32 cellular contexts compared by ENCODE assay signal in genomic region chr2:168589236-168589635, GRCh38.
"Had no signal": no experiment of that assay in that cellular context is flagged by ENCODE, and none has a peak within 500 bp of the region (broad histone marks: within the 10 kb centered on the region; RNA-seq: fewer than 3 reads in every experiment).

No MANE protein-coding gene starts in this region.

- H3K27me3 Mint-ChIP-seq: activated CD4-positive, alpha-beta memory T cell treated with anti-CD3 and anti-CD28 coated beads, Interleukin-2, amount 10 ng/mL, durations not matched to agents 7 days and 5 days had no signal

- H3K9ac ChIP-seq: KMS-11 had no signal

- H3K9me3 Mint-ChIP-seq: activated CD4-positive, alpha-beta memory T cell treated with anti-CD3 and anti-CD28 coated beads, Interleukin-2, amount 10 ng/mL, durations not matched to agents 7 days and 5 days; activated T-helper 2 cell treated with anti-CD3 and anti-CD28 coated beads, Interferon-gamma antibody, Interleukin-2, Interleukin-4, amounts not matched to agents 10 μg/mL and 5 μg/mL and 100 μg/mL, durations not matched to agents 14 hours and 24 hours and 36 hours had no signal

- ATAC-seq: activated CD8-positive, alpha-beta memory T cell treated with anti-CD3 and anti-CD28 coated beads, Interleukin-2, amount 10 ng/mL, durations not matched to agents 7 days and 5 days; activated naive CD4-positive, alpha-beta T cell treated with anti-CD3 and anti-CD28 coated beads, Interleukin-2, amount 50 U/mL, for 72 hours had no signal

- H3K36me3 Mint-ChIP-seq: activated CD8-positive, alpha-beta memory T cell treated with anti-CD3 and anti-CD28 coated beads, Interleukin-2, amount 10 ng/mL, durations not matched to agents 7 days and 5 days; activated naive CD4-positive, alpha-beta T cell treated with anti-CD3 and anti-CD28 coated beads, Interleukin-2, amount 50 U/mL, for 72 hours had no signal

- H3K27ac ChIP-seq: brain microvascular endothelial cell, KMS-11, PC-9, RWPE1, VCaP had no signal

- H3K27me3 ChIP-seq: brain microvascular endothelial cell had no signal

- H2AFZ ChIP-seq: PC-9 had no signal

- DNase-seq: activated CD4-positive, alpha-beta memory T cell treated with anti-CD3 and anti-CD28 coated beads, Interleukin-2, amount 10 ng/mL, durations not matched to agents 7 days and 5 days; activated CD4-positive, alpha-beta T cell treated with anti-CD3 and anti-CD28 coated beads for 1 hour; activated CD4-positive, alpha-beta T cell treated with anti-CD3 and anti-CD28 coated beads for 48 hours; activated CD4-positive, CD25-positive, alpha-beta regulatory T cell; activated CD8-positive, alpha-beta memory T cell treated with anti-CD3 and anti-CD28 coated beads for 24 hours; activated CD8-positive, alpha-beta memory T cell treated with anti-CD3 and anti-CD28 coated beads, Interleukin-2, amount 10 ng/mL, durations not matched to agents 7 days and 5 days; activated CD8-positive, alpha-beta memory T cell treated with anti-CD3 and anti-CD28 coated beads, Interleukin-2, amount 50 U/mL, for 48 hours; activated gamma-delta T cell; activated naive CD4-positive, alpha-beta T cell treated with Interleukin-2 at 50 U/mL for 16 hours; amniotic stem cell; aorta; brain microvascular endothelial cell; central memory CD4-positive, alpha-beta T cell; NCI-H1092 treated with DMSO at 0.1 percent for 48 hours; NCI-H1417; NCI-H146; NCI-H187; NCI-H2029 treated with DMSO at 0.1 percent for 48 hours; NCI-H2107; NCI-H226; NCI-H446 treated with DMSO at 0.1 percent for 48 hours; NCI-H524 treated with DMSO at 0.1 percent for 48 hours; PC-9; SW 1271; T-helper 1 cell; T-helper 2 cell; T-helper 9 cell had no signal

- H3K4me1 Mint-ChIP-seq: activated CD4-positive, alpha-beta memory T cell treated with anti-CD3 and anti-CD28 coated beads, Interleukin-2, amount 10 ng/mL, durations not matched to agents 7 days and 5 days had no signal

- H3K27ac Mint-ChIP-seq: activated CD4-positive, alpha-beta memory T cell treated with anti-CD3 and anti-CD28 coated beads, Interleukin-2, amount 10 ng/mL, durations not matched to agents 7 days and 5 days; activated CD8-positive, alpha-beta memory T cell treated with anti-CD3 and anti-CD28 coated beads, Interleukin-2, amount 10 ng/mL, durations not matched to agents 7 days and 5 days; activated naive CD4-positive, alpha-beta T cell treated with anti-CD3 and anti-CD28 coated beads, Interleukin-2, amount 50 U/mL, for 72 hours; activated T-helper 2 cell treated with anti-CD3 and anti-CD28 coated beads, Interferon-gamma antibody, Interleukin-2, Interleukin-4, amounts not matched to agents 10 μg/mL and 5 μg/mL and 100 μg/mL, durations not matched to agents 14 hours and 24 hours and 36 hours had no signal

- H3K4me2 ChIP-seq: KMS-11, PC-9 had no signal

- H3K4me3 Mint-ChIP-seq: activated CD4-positive, alpha-beta memory T cell treated with anti-CD3 and anti-CD28 coated beads, Interleukin-2, amount 10 ng/mL, durations not matched to agents 7 days and 5 days; activated CD8-positive, alpha-beta memory T cell treated with anti-CD3 and anti-CD28 coated beads, Interleukin-2, amount 10 ng/mL, durations not matched to agents 7 days and 5 days had no signal
